1 cellular context compared by ENCODE assay signal in the genomic region with DNA sequence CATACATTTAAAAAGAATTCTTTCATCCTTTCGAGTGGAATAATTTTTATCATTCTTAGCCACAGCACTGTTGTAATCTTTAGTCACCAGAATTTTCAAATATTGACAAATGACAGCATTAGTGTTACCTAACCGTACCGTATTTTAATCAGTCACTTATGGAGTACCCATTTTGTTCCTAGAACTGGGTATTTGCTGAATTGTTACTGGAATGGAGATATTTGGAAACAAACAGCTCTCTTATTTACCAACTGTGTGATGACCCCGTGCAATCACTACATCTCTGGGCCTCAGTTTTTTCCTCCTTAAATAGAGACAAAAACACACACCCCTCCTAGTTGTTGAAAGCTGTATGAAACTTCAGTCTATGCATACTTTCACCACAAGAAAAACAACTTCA.
A peak's percentile ranks its signal among the peaks of the same experiment; 100 is the strongest.
TF ChIP-seq lines count a peak whose summit lies in the region.

No MANE protein-coding gene starts in this region.

TF ChIP-seq in HepG2, 621 proteins besides CTCF, POLR2A, EP300 and RAD21 (continued from another document and continues in another):
- TF ChIP-seq, protein P1, sequence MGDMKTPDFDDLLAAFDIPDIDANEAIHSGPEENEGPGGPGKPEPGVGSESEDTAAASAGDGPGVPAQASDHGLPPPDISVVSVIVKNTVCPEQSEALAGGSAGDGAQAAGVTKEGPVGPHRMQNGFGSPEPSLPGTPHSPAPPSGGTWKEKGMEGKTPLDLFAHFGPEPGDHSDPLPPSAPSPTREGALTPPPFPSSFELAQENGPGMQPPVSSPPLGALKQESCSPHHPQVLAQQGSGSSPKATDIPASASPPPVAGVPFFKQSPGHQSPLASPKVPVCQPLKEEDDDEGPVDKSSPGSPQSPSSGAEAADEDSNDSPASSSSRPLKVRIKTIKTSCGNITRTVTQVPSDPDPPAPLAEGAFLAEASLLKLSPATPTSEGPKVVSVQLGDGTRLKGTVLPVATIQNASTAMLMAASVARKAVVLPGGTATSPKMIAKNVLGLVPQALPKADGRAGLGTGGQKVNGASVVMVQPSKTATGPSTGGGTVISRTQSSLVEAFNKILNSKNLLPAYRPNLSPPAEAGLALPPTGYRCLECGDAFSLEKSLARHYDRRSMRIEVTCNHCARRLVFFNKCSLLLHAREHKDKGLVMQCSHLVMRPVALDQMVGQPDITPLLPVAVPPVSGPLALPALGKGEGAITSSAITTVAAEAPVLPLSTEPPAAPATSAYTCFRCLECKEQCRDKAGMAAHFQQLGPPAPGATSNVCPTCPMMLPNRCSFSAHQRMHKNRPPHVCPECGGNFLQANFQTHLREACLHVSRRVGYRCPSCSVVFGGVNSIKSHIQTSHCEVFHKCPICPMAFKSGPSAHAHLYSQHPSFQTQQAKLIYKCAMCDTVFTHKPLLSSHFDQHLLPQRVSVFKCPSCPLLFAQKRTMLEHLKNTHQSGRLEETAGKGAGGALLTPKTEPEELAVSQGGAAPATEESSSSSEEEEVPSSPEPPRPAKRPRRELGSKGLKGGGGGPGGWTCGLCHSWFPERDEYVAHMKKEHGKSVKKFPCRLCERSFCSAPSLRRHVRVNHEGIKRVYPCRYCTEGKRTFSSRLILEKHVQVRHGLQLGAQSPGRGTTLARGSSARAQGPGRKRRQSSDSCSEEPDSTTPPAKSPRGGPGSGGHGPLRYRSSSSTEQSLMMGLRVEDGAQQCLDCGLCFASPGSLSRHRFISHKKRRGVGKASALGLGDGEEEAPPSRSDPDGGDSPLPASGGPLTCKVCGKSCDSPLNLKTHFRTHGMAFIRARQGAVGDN (CRISPR knock-in tag; IDR thresholded peaks at IDR 0.05): no peak
- TF ChIP-seq ZKSCAN5 (CRISPR knock-in tag; IDR thresholded peaks at IDR 0.05) (no peak), KAT2B (IDR thresholded peaks at IDR 0.05; ENCODE audit: borderline replicate concordance, low read depth, low read length) (no peak), SOX6 (IDR thresholded peaks at IDR 0.05) (no peak), SOX6 (CRISPR knock-in tag; IDR thresholded peaks at IDR 0.05) (peak; percentile 90), PITX1 (CRISPR knock-in tag; IDR thresholded peaks at IDR 0.05) (no peak), ZSCAN30 (CRISPR knock-in tag; IDR thresholded peaks at IDR 0.05) (no peak), ARNT (IDR thresholded peaks at IDR 0.05) (no peak), SRSF9 (IDR thresholded peaks at IDR 0.05; ENCODE audit: borderline replicate concordance, insufficient read depth, low read depth, low read length, poor library complexity, severe bottlenecking) (no peak), PHF5A (CRISPR knock-in tag; IDR thresholded peaks at IDR 0.05; ENCODE audit: low read depth, unreplicated experiment) (no peak), FOXK1 (CRISPR knock-in tag; IDR thresholded peaks at IDR 0.05; ENCODE audit: borderline replicate concordance, low read depth) (peak; percentile 67; the same call in 1 of the 2 replicates), ZSCAN22 (CRISPR knock-in tag; IDR thresholded peaks at IDR 0.05) (no peak), POGZ (CRISPR knock-in tag; IDR thresholded peaks at IDR 0.05) (peak; percentile 48; the same call in 1 of the 2 replicates), ZEB1 (IDR thresholded peaks at IDR 0.05; ENCODE audit: insufficient replicate concordance, low read depth) (no peak), ZNF260 (CRISPR knock-in tag; IDR thresholded peaks at IDR 0.05; ENCODE audit: borderline replicate concordance, low read depth) (no peak), RXRB (CRISPR knock-in tag; IDR thresholded peaks at IDR 0.05; ENCODE audit: borderline replicate concordance) (peak; percentile 85), ZNF382 (CRISPR knock-in tag; IDR thresholded peaks at IDR 0.05; ENCODE audit: borderline replicate concordance) (no peak), FOXJ3 (CRISPR knock-in tag; IDR thresholded peaks at IDR 0.05; ENCODE audit: borderline replicate concordance) (peak; percentile 79; the same call in 1 of the 2 replicates), PRPF4 (IDR thresholded peaks at IDR 0.05; ENCODE audit: low read depth, low read length, poor library complexity, severe bottlenecking) (no peak), POLR2AphosphoS2 (IDR thresholded peaks at IDR 0.05; ENCODE audit: low read depth, low read length) (no peak), KAT8 (CRISPR knock-in tag; IDR thresholded peaks at IDR 0.05) (peak; percentile 70), ZNF160 (CRISPR knock-in tag; IDR thresholded peaks at IDR 0.05) (no peak), NFKBIZ (CRISPR knock-in tag; IDR thresholded peaks at IDR 0.05) (peak; percentile 76; the same call in 1 of the 2 replicates), NR2F6 (IDR thresholded peaks at IDR 0.05) (peak; percentile 43; the same call in 1 of the 2 replicates), NR2F6 (CRISPR knock-in tag; IDR thresholded peaks at IDR 0.05) (peak; percentile 70)
- TF ChIP-seq, protein P2, sequence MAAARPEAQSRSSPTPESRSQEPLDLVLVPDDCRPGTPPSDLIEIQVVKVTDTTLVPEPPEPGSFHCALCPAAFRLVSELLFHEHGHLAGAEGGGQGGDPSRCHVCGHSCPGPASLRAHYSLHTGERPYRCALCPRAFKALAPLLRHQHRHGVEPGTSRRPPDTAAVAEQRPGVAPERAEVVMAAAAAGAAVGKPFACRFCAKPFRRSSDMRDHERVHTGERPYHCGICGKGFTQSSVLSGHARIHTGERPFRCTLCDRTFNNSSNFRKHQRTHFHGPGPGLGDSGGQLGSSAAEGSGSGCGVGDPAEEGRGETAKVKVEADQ (CRISPR knock-in tag; IDR thresholded peaks at IDR 0.05; ENCODE audit: borderline replicate concordance): no peak
- TF ChIP-seq, protein P3, sequence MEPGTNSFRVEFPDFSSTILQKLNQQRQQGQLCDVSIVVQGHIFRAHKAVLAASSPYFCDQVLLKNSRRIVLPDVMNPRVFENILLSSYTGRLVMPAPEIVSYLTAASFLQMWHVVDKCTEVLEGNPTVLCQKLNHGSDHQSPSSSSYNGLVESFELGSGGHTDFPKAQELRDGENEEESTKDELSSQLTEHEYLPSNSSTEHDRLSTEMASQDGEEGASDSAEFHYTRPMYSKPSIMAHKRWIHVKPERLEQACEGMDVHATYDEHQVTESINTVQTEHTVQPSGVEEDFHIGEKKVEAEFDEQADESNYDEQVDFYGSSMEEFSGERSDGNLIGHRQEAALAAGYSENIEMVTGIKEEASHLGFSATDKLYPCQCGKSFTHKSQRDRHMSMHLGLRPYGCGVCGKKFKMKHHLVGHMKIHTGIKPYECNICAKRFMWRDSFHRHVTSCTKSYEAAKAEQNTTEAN (CRISPR knock-in tag; conservative IDR thresholded peaks at IDR 0.05): 0 out of 2 replicates have a peak, but pooled peaks have one; percentile 25
- TF ChIP-seq, protein P4, sequence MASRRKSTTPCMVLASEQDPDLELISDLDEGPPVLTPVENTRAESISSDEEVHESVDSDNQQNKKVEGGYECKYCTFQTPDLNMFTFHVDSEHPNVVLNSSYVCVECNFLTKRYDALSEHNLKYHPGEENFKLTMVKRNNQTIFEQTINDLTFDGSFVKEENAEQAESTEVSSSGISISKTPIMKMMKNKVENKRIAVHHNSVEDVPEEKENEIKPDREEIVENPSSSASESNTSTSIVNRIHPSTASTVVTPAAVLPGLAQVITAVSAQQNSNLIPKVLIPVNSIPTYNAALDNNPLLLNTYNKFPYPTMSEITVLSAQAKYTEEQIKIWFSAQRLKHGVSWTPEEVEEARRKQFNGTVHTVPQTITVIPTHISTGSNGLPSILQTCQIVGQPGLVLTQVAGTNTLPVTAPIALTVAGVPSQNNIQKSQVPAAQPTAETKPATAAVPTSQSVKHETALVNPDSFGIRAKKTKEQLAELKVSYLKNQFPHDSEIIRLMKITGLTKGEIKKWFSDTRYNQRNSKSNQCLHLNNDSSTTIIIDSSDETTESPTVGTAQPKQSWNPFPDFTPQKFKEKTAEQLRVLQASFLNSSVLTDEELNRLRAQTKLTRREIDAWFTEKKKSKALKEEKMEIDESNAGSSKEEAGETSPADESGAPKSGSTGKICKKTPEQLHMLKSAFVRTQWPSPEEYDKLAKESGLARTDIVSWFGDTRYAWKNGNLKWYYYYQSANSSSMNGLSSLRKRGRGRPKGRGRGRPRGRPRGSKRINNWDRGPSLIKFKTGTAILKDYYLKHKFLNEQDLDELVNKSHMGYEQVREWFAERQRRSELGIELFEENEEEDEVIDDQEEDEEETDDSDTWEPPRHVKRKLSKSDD (CRISPR knock-in tag; IDR thresholded peaks at IDR 0.05; ENCODE audit: low read depth): no peak
- TF ChIP-seq, protein P5, sequence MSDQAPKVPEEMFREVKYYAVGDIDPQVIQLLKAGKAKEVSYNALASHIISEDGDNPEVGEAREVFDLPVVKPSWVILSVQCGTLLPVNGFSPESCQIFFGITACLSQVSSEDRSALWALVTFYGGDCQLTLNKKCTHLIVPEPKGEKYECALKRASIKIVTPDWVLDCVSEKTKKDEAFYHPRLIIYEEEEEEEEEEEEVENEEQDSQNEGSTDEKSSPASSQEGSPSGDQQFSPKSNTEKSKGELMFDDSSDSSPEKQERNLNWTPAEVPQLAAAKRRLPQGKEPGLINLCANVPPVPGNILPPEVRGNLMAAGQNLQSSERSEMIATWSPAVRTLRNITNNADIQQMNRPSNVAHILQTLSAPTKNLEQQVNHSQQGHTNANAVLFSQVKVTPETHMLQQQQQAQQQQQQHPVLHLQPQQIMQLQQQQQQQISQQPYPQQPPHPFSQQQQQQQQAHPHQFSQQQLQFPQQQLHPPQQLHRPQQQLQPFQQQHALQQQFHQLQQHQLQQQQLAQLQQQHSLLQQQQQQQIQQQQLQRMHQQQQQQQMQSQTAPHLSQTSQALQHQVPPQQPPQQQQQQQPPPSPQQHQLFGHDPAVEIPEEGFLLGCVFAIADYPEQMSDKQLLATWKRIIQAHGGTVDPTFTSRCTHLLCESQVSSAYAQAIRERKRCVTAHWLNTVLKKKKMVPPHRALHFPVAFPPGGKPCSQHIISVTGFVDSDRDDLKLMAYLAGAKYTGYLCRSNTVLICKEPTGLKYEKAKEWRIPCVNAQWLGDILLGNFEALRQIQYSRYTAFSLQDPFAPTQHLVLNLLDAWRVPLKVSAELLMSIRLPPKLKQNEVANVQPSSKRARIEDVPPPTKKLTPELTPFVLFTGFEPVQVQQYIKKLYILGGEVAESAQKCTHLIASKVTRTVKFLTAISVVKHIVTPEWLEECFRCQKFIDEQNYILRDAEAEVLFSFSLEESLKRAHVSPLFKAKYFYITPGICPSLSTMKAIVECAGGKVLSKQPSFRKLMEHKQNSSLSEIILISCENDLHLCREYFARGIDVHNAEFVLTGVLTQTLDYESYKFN (CRISPR knock-in tag; conservative IDR thresholded peaks at IDR 0.05): peak; percentile 65
- TF ChIP-seq, protein P6, sequence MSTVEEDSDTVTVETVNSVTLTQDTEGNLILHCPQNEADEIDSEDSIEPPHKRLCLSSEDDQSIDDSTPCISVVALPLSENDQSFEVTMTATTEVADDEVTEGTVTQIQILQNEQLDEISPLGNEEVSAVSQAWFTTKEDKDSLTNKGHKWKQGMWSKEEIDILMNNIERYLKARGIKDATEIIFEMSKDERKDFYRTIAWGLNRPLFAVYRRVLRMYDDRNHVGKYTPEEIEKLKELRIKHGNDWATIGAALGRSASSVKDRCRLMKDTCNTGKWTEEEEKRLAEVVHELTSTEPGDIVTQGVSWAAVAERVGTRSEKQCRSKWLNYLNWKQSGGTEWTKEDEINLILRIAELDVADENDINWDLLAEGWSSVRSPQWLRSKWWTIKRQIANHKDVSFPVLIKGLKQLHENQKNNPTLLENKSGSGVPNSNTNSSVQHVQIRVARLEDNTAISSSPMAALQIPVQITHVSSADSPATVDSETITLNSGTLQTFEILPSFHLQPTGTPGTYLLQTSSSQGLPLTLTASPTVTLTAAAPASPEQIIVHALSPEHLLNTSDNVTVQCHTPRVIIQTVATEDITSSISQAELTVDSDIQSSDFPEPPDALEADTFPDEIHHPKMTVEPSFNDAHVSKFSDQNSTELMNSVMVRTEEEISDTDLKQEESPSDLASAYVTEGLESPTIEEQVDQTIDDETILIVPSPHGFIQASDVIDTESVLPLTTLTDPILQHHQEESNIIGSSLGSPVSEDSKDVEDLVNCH (CRISPR knock-in tag; IDR thresholded peaks at IDR 0.05): no peak
- TF ChIP-seq, protein P7, sequence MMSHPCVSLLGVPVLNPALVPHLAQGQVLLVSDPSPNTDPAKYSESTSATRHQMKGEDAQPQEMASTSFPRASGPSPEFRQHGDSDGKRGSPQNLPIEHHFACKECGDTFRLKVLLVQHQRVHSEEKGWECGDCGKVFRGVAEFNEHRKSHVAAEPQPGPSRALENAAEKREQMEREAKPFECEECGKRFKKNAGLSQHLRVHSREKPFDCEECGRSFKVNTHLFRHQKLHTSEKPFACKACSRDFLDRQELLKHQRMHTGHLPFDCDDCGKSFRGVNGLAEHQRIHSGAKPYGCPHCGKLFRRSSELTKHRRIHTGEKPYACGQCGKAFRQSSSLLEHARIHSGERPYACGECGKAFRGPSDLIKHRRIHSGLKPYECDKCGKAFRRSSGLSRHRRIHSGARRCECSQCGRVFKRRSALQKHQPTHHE (CRISPR knock-in tag; IDR thresholded peaks at IDR 0.05; ENCODE audit: borderline replicate concordance): no peak
- TF ChIP-seq, protein P8, sequence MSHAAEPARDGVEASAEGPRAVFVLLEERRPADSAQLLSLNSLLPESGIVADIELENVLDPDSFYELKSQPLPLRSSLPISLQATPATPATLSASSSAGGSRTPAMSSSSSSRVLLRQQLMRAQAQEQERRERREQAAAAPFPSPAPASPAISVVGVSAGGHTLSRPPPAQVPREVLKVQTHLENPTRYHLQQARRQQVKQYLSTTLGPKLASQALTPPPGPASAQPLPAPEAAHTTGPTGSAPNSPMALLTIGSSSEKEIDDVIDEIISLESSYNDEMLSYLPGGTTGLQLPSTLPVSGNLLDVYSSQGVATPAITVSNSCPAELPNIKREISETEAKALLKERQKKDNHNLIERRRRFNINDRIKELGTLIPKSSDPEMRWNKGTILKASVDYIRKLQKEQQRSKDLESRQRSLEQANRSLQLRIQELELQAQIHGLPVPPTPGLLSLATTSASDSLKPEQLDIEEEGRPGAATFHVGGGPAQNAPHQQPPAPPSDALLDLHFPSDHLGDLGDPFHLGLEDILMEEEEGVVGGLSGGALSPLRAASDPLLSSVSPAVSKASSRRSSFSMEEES (CRISPR knock-in tag; IDR thresholded peaks at IDR 0.05): peak; percentile 59; the same call in 1 of the 2 replicates
